8 cellular contexts compared by ENCODE assay signal in the genomic region with DNA sequence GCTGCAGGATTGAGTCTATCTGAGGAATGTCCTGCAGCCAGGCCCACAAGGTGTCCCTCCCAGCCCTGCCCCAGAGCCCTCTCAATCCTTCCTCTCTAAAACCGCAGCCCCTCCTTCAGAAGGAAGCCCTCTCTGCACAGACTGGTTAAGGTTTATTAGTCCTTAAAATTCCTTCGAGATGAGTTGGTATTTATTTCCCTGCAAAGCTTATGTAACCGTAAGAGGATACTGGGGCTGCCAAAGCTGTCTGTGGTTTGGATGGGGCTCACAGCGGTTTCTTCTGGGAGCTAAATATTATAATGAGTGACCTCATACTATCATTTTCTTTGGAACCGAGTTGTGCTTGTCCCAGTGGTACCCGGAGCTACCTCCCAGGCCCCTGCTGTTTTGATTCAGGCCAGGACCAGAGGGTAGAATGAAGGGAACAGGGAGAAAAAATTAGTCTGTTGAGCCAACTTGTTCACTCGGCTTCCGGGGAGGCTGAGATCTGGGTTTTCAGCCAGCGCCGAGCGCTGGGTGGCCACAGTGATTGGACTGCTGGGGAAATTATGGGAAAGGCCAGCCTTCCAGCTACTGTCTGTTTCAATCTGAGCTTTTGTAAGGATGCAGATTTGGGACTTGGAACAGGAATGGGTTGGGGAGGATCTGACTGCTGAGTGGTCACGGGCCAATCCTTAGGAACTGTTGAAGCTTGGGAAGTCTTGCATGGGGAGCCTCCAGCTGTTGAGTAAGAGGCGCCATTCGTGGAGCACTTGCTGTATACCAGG.
DNase-seq lines count a peak whose midpoint lies in the region; ATAC-seq and TF ChIP-seq lines count a peak whose summit lies in the region.

No MANE protein-coding gene starts in this region.

- DNase-seq in HS-5 (ENCODE audit: low read depth) (peak; percentile 93), body of pancreas (peak; percentile 16 to 55 (median 30)), tibial nerve (ENCODE audit: low spot score in 2 of 2) (peak; percentile 60 to 78), NCI-H774 (lab: John Stamatoyannopoulos, UW) (no peak)

- H3K4me3 ChIP-seq in body of pancreas (no peak overlapping the region), tibial nerve (no peak overlapping the region)

- no peaks in the 10 kb centered on the region for H3K4me1 ChIP-seq in body of pancreas
- H3K4me1 ChIP-seq in tibial nerve: peaks cover 0 to 18% (median 3%) of the 10 kb centered on the region in 4 donors

- H3K27ac ChIP-seq in body of pancreas (no peak overlapping the region), layer of hippocampus (ENCODE audit: low read depth, low read length) (peak overlapping the region; percentile 12), tibial nerve (peak overlapping the region in 2 of 4 donors; percentile 36 to 52)

- H3K36me3 ChIP-seq in body of pancreas (replicated peaks in 1 of 2; ENCODE audit: insufficient read depth in 1 of 2, low read depth in 2 of 2) (no peaks in the 10 kb centered on the region), tibial nerve (no peaks in the 10 kb centered on the region)

- ATAC-seq in body of pancreas (peak; percentile 79), GM21723 (IDR thresholded peaks at IDR 0.05; ENCODE audit: unreplicated experiment) (no peak), HG03442 (IDR thresholded peaks at IDR 0.05; ENCODE audit: unreplicated experiment) (no peak), GM19395 (IDR thresholded peaks at IDR 0.05; ENCODE audit: unreplicated experiment) (no peak)

- intact Hi-C loops in body of pancreas (cut with DNase I): no loop called here

- peak; percentile 22 to 81 for TF ChIP-seq EP300 in tibial nerve (IDR thresholded peaks at IDR 0.05)

- TF ChIP-seq POLR2A in body of pancreas (IDR thresholded peaks at IDR 0.05) (no peak), tibial nerve (IDR thresholded peaks at IDR 0.05) (no peak)

- no peaks in the 10 kb centered on the region for H3K27me3 ChIP-seq in body of pancreas
- H3K27me3 ChIP-seq in layer of hippocampus (ENCODE audit: control insufficient read depth, insufficient read depth, low read length): no peaks in the 10 kb centered on the region
- H3K27me3 ChIP-seq in tibial nerve: no peaks in the 10 kb centered on the region

- H3K9me3 ChIP-seq in body of pancreas (no peaks in the 10 kb centered on the region), tibial nerve (no peaks in the 10 kb centered on the region)

- 61 to 64% methylated on average over 12 to 14 of the region's 14 CpGs for WGBS in body of pancreas, 2 donors
- WGBS in tibial nerve, 2 donors: 39 to 40% methylated on average over 13 to 14 of the region's 14 CpGs

- no peak for TF ChIP-seq CTCF in body of pancreas (IDR thresholded peaks at IDR 0.05)
- TF ChIP-seq CTCF in tibial nerve (IDR thresholded peaks at IDR 0.05): no peak
